ENCODE assay signal across 8 cellular contexts in genomic region chr3:120567370-120568197, GRCh38. TPM values are rescaled to one million over a fixed set of nuclear protein-coding genes. Genes with fewer than 3 reads are reported as not detected.
A peak's percentile ranks its signal among the peaks of the same experiment; 100 is the strongest.
DNase-seq lines count a peak whose midpoint lies in the region; TF ChIP-seq lines count a peak whose summit lies in the region.

No MANE protein-coding gene starts in this region.

- no peaks in the 10 kb centered on the region for H3K79me2 ChIP-seq in fibroblast of lung (ENCODE audit: control insufficient read depth, insufficient read depth, low read length)

- H3K27me3 ChIP-seq in fibroblast of lung (ENCODE audit: control insufficient read depth, insufficient read depth, low read length) = no peaks in the 10 kb centered on the region
- H3K27me3 ChIP-seq in neuron (ENCODE audit: insufficient read depth, low read length) = no peaks in the 10 kb centered on the region

- no peak overlapping the region for H3K27ac ChIP-seq in fibroblast of lung (ENCODE audit: insufficient read depth, low read length)

- H3K4me1 Mint-ChIP-seq in activated T-cell treated with anti-CD3 and anti-CD28 coated beads, Interleukin-2, amount 50 U/mL, for 24 hours (ENCODE audit: low read depth) = peaks cover 3% of the 10 kb centered on the region

- no peaks in the 10 kb centered on the region for H3K4me1 ChIP-seq in fibroblast of lung (ENCODE audit: control insufficient read depth, extremely low read depth, insufficient read depth, low read length)
- peaks cover 34% of the 10 kb centered on the region for H3K4me1 ChIP-seq in neuron (ENCODE audit: insufficient read depth, low read length)

- H2AFZ ChIP-seq in fibroblast of lung (ENCODE audit: low read length) = peak overlapping the region; percentile 48
- H2AFZ ChIP-seq in neuron (ENCODE audit: low read depth, low read length) = peak overlapping the region; percentile 74

- H3K4me2 ChIP-seq in fibroblast of lung (ENCODE audit: extremely low read depth, insufficient read depth, low read length) = peak overlapping the region; percentile 20

- H3K36me3 ChIP-seq in fibroblast of lung (ENCODE audit: control insufficient read depth, insufficient read depth, low read length) = no peaks in the 10 kb centered on the region
- no peaks in the 10 kb centered on the region for H3K36me3 ChIP-seq in neuron (ENCODE audit: insufficient read depth, low read length)

- no peaks in the 10 kb centered on the region for H3K9me3 ChIP-seq in fibroblast of lung (ENCODE audit: control insufficient read depth, insufficient read depth, low read depth, low read length)
- H3K9me3 ChIP-seq in neuron (ENCODE audit: low read length) = no peaks in the 10 kb centered on the region

- 46 to 47% methylated on average over 8 of the region's 8 CpGs for WGBS in lower leg skin, 2 donors

- no peak for TF ChIP-seq POLR2A in lower leg skin (IDR thresholded peaks at IDR 0.05)

- no peak overlapping the region for H3K27ac Mint-ChIP-seq in activated T-cell treated with anti-CD3 and anti-CD28 coated beads, Interleukin-2, amount 50 U/mL, for 24 hours

- peaks cover 17% of the 10 kb centered on the region for H3K27me3 Mint-ChIP-seq in activated T-cell treated with anti-CD3 and anti-CD28 coated beads, Interleukin-2, amount 50 U/mL, for 24 hours

- TF ChIP-seq CTCF in fibroblast of lung (conservative IDR thresholded peaks at IDR 0.05 in 1 of 2, IDR thresholded peaks at IDR 0.05 in 1 of 2; ENCODE audit: low read depth in 1 of 2, low read length in 2 of 2) (peak; percentile 50), lower leg skin (IDR thresholded peaks at IDR 0.05) (no peak)

- no peaks in the 10 kb centered on the region for H3K36me3 Mint-ChIP-seq in activated T-cell treated with anti-CD3 and anti-CD28 coated beads, Interleukin-2, amount 50 U/mL, for 24 hours (ENCODE audit: low read depth)

- H3K9ac ChIP-seq in fibroblast of lung (ENCODE audit: insufficient read depth, low read length) = no peak overlapping the region

- H3K4me3 Mint-ChIP-seq in activated T-cell treated with anti-CD3 and anti-CD28 coated beads, Interleukin-2, amount 50 U/mL, for 24 hours = peak overlapping the region; percentile 36

- no peaks in the 10 kb centered on the region for H4K20me1 ChIP-seq in fibroblast of lung (ENCODE audit: control insufficient read depth, extremely low read depth, insufficient read depth, low read length)

- no peak for DNase-seq in activated T-cell treated with anti-CD3 and anti-CD28 coated beads, Interleukin-2, amount 50 U/mL, for 24 hours
- DNase-seq in activated T-cell treated with anti-CD3 and anti-CD28 coated beads, Interleukin-2, amount 50 U/mL, for 48 hours = no peak
- DNase-seq in LHCN-M2 (ENCODE audit: low read depth) = peak; percentile 57
- peak; percentile 34 for DNase-seq in SKM-1 treated with dmso at 0.1 percent for 144 hours (lab: John Stamatoyannopoulos, UW; ENCODE audit: unreplicated experiment)
- DNase-seq in fibroblast of lung (ENCODE audit: low read depth in 2 of 2) = peak; percentile 52 to 73
- no peak for DNase-seq in GDM1 (lab: John Stamatoyannopoulos, UW)
- DNase-seq in lower leg skin (ENCODE audit: low spot score in 2 of 2) = no peak

- H3K4me3 ChIP-seq in fibroblast of lung (replicated peaks in 1 of 4; ENCODE audit: control extremely low read depth in 1 of 4, insufficient read depth in 1 of 4, low read depth in 3 of 4, low read length in 4 of 4) = peak overlapping the region in 2 of 4 experiments; percentile 25 to 30
- H3K4me3 ChIP-seq in neuron (ENCODE audit: low read length) = peak overlapping the region; percentile 43
- H3K4me3 ChIP-seq in lower leg skin (ENCODE audit: low read depth, poor library complexity, severe bottlenecking) = no peak overlapping the region

- intact Hi-C loops in lower leg skin (cut with DNase I; ENCODE audit: low total_unique reads) = loop anchor here (10.0 kb wide), 1 partner anchor 227 kb away; no protein-coding TSS in a partner anchor

- no peaks in the 10 kb centered on the region for H3K9me3 Mint-ChIP-seq in activated T-cell treated with anti-CD3 and anti-CD28 coated beads, Interleukin-2, amount 50 U/mL, for 24 hours

RNA-seq across cellular contexts. Expression of gene NDUFB4, which starts 28.6 kb away (rescaled TPM):
- total RNA-seq in LHCN-M2 (2014; rRNA removed) (60.4 and 90.0 TPM in 2 replicates), fibroblast of lung (24.9 and 26.9 TPM in 2 replicates), lower leg skin (100 to 1,000 TPM; 114 to 235 (median 143) TPM)
- 267 TPM for polyA plus RNA-seq in LHCN-M2 (2012)
- polyA plus RNA-seq in fibroblast of lung = 178 and 185 TPM in 2 replicates
- polyA plus RNA-seq in fibroblast of lung (2012) = 194 and 205 TPM in 2 replicates
- polyA minus RNA-seq in fibroblast of lung (ENCODE audit: low replicate concordance) = 42.5 and 52.1 TPM in 2 replicates

Comparison
In these comparisons a context has a peak if more than half of its experiments do, and no peak if none do; other contexts are left out.
1. DNase-seq: peak in LHCN-M2 (single experiment), SKM-1 treated with dmso at 0.1 percent for 144 hours (single experiment) and fibroblast of lung (2 of 2); none in activated T-cell treated with anti-CD3 and anti-CD28 coated beads, Interleukin-2, amount 50 U/mL, for 24 hours (single experiment), activated T-cell treated with anti-CD3 and anti-CD28 coated beads, Interleukin-2, amount 50 U/mL, for 48 hours (0 of 2), GDM1 (single experiment) and lower leg skin (0 of 2).
2. CTCF ChIP-seq: peak in fibroblast of lung (2 of 2); none in lower leg skin (0 of 3).